In genomic region chr6:28965706-28966105, GRCh38 we compare ENCODE assay signal across 27 cellular contexts.
"Had no signal": no experiment of that assay in that cellular context is flagged by ENCODE, and none has a peak within 500 bp of the region (broad histone marks: within the 10 kb centered on the region; RNA-seq: fewer than 3 reads in every experiment).

No MANE protein-coding gene starts in this region.

- H3K4me3 Mint-ChIP-seq: nephron; neural progenitor cell; stimulated activated effector memory CD8-positive, alpha-beta T cell treated with anti-CD3 and anti-CD28 coated beads, Interleukin-12 subunit alpha, Interleukin-12 subunit beta, amount 100 ng/mL, for 72 hours; stimulated activated naive B cell treated with anti-CD40 and anti-IgM and Interleukin-4, amounts not matched to agents 10 μg/mL and 1 μg/mL and 100 μg/mL, for 72 hours; stimulated activated naive CD8-positive, alpha-beta T cell treated with anti-CD3 and anti-CD28 coated beads, Interleukin-15, Interleukin-2, amounts not matched to agents 100 ng/mL and 50 ng/mL, for 24 hours had no signal

- H3K9me3 ChIP-seq: psoas muscle, right lobe of liver, thoracic aorta, thyroid gland, vagina had no signal

- H3K36me3 Mint-ChIP-seq: neural progenitor cell; stimulated activated effector memory CD8-positive, alpha-beta T cell treated with anti-CD3 and anti-CD28 coated beads, Interleukin-12 subunit alpha, Interleukin-12 subunit beta, amount 100 ng/mL, for 72 hours had no signal

- H3K79me2 ChIP-seq: parathyroid adenoma had no signal

- H3K9ac ChIP-seq: neural progenitor cell, parathyroid adenoma had no signal

- H3K27me3 Mint-ChIP-seq: progenitor cell of endocrine pancreas had no signal

- H3K4me1 Mint-ChIP-seq: nephron; neural progenitor cell; stimulated activated effector memory CD8-positive, alpha-beta T cell treated with anti-CD3 and anti-CD28 coated beads, Interleukin-12 subunit alpha, Interleukin-12 subunit beta, amount 100 ng/mL, for 72 hours; stimulated activated naive B cell treated with anti-CD40 and anti-IgM and Interleukin-4, amounts not matched to agents 10 μg/mL and 1 μg/mL and 100 μg/mL, for 72 hours had no signal

- H3K27ac ChIP-seq: neural progenitor cell, ovary, parathyroid adenoma, psoas muscle, right lobe of liver, sigmoid colon, stomach, thoracic aorta, thyroid gland, tibial nerve, upper lobe of left lung, vagina had no signal

- H2AFZ ChIP-seq: neural progenitor cell, parathyroid adenoma had no signal

- H3K4me2 ChIP-seq: neural progenitor cell had no signal

- H3K27me3 ChIP-seq: neural progenitor cell, ovary, right lobe of liver, sigmoid colon, thyroid gland, upper lobe of left lung, vagina had no signal

- DNase-seq: occipital lobe; ovary; posterior cingulate gyrus; psoas muscle; right cardiac atrium; right lobe of liver; sigmoid colon; small intestine; stimulated activated CD4-positive, alpha-beta T cell treated with anti-CD3 and anti-CD28 coated beads, Interleukin-15, amount 100 ng/mL, for 24 hours; stimulated activated CD4-positive, alpha-beta T cell treated with anti-CD3 and anti-CD28 coated beads, Interleukin-2, amount 100 ng/mL, for 24 hours; stimulated activated CD4-positive, alpha-beta T cell treated with anti-CD3 and anti-CD28 coated beads, Interleukin-2, amount 100 ng/mL, for 48 hours; stimulated activated CD4-positive, alpha-beta T cell treated with anti-CD3 and anti-CD28 coated beads, Interleukin-4, amount 100 ng/mL, for 24 hours; stimulated activated naive B cell treated with anti-CD40 and anti-IgM and Interleukin-4, amounts not matched to agents 10 μg/mL and 1 μg/mL and 100 μg/mL, for 72 hours; stimulated activated naive CD4-positive, alpha-beta T cell treated with Interleukin-2 at 50 U/mL for 16 hours; stomach; thyroid gland; trophoblast cell; upper lobe of left lung had no signal

- H3K36me3 ChIP-seq: neural progenitor cell, ovary, right lobe of liver, sigmoid colon, stomach, thoracic aorta, thyroid gland, tibial nerve, upper lobe of left lung, vagina had no signal

- H3K4me1 ChIP-seq: neural progenitor cell, parathyroid adenoma, psoas muscle, right lobe of liver, sigmoid colon, stomach, thyroid gland, tibial nerve, upper lobe of left lung, vagina had no signal

- H3K4me3 ChIP-seq: neural progenitor cell, ovary, psoas muscle, right lobe of liver, sigmoid colon, stomach, thoracic aorta, thyroid gland, tibial nerve, upper lobe of left lung, vagina had no signal

- H3K27ac Mint-ChIP-seq: nephron; neural progenitor cell; progenitor cell of endocrine pancreas; stimulated activated effector memory CD8-positive, alpha-beta T cell treated with anti-CD3 and anti-CD28 coated beads, Interleukin-12 subunit alpha, Interleukin-12 subunit beta, amount 100 ng/mL, for 72 hours; stimulated activated naive B cell treated with anti-CD40 and anti-IgM and Interleukin-4, amounts not matched to agents 10 μg/mL and 1 μg/mL and 100 μg/mL, for 72 hours; stimulated activated naive CD8-positive, alpha-beta T cell treated with anti-CD3 and anti-CD28 coated beads, Interleukin-15, Interleukin-2, amounts not matched to agents 100 ng/mL and 50 ng/mL, for 24 hours had no signal
